8 cellular contexts compared by ENCODE assay signal in the genomic region with DNA sequence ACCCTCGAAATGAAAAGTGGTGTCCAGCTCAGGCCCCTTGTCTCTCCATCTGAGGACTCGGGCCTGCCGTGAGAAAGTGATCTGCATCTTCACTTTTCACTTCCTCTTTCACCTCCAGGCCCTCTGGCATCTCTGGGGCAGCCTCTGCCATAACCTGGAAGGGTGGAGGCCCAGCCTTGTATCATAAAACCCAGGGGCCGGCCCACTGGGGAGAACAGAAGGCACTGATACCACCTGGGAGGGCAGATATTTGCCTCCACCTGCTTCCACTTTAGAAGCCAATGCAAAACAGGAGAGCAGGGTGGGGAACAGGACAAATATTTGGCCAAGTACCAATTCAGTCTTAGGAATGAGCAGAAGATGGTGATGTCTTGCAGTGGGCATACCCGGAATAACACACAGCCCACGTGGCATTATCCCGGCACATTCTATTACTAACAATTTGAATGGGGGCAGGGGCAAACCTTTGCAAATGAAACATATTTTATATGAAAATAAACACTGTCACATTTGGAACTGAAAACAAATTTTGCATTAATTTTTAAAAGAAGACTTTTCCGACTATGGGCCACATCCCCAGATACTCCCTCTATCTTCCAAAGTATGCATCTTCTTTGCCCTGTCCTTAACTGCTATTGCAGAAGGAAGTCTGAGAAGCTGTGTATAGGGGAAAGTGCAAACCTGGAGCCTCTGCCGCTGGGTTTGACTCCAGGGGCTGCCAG.
DNase-seq lines count a peak whose midpoint lies in the region; ATAC-seq and TF ChIP-seq lines count a peak whose summit lies in the region.

No MANE protein-coding gene starts in this region.

- in situ Hi-C loops in GM23248 (cut with MboI), result no loop called here

- no peak overlapping the region for H3K4me2 ChIP-seq in GM23248 (ENCODE audit: unreplicated experiment)

- H4K20me1 ChIP-seq in GM23248 (ENCODE audit: insufficient read depth), result no peaks in the 10 kb centered on the region

- H2AFZ ChIP-seq in GM23248, result no peak overlapping the region

- H3K4me3 Mint-ChIP-seq in activated CD8-positive, alpha-beta T cell treated with anti-CD3 and anti-CD28 coated beads, Interleukin-2, amount 10 ng/mL, durations not matched to agents 7 days and 5 days, result no peak overlapping the region

- TF ChIP-seq CTCF in right atrium auricular region (IDR thresholded peaks at IDR 0.05), result peak in 1 of 2 donors; percentile 37

- no peaks in the 10 kb centered on the region for H3K27me3 Mint-ChIP-seq in activated CD8-positive, alpha-beta T cell treated with anti-CD3 and anti-CD28 coated beads, Interleukin-2, amount 10 ng/mL, durations not matched to agents 7 days and 5 days (ENCODE audit: low read depth)

- H3K79me2 ChIP-seq in GM23248 (ENCODE audit: insufficient read depth), result no peaks in the 10 kb centered on the region

- H3K4me3 ChIP-seq in right atrium auricular region (no peak overlapping the region), GM23248 (no peak overlapping the region)

- POLR2A ChIA-PET in activated CD8-positive, alpha-beta T cell treated with anti-CD3 and anti-CD28 coated beads, Interleukin-2, amount 10 ng/mL, durations not matched to agents 7 days and 5 days (lab: Charles Lee), result no interaction called here

- no peak overlapping the region for H3K9ac ChIP-seq in GM23248

- CTCF ChIA-PET in activated CD8-positive, alpha-beta T cell treated with anti-CD3 and anti-CD28 coated beads, Interleukin-2, amount 10 ng/mL, durations not matched to agents 7 days and 5 days (lab: Charles Lee), result no interaction called here

- no peaks in the 10 kb centered on the region for H3F3A ChIP-seq in GM23248 (ENCODE audit: insufficient read depth)

- H3K36me3 Mint-ChIP-seq in activated CD8-positive, alpha-beta T cell treated with anti-CD3 and anti-CD28 coated beads, Interleukin-2, amount 10 ng/mL, durations not matched to agents 7 days and 5 days (ENCODE audit: low read depth), result no peaks in the 10 kb centered on the region

- H3K9me3 Mint-ChIP-seq in activated CD8-positive, alpha-beta T cell treated with anti-CD3 and anti-CD28 coated beads, Interleukin-2, amount 10 ng/mL, durations not matched to agents 7 days and 5 days (ENCODE audit: insufficient read depth), result no peaks in the 10 kb centered on the region

- H3K27ac Mint-ChIP-seq in activated CD8-positive, alpha-beta T cell treated with anti-CD3 and anti-CD28 coated beads, Interleukin-2, amount 10 ng/mL, durations not matched to agents 7 days and 5 days, result no peak overlapping the region

- H3K27me3 ChIP-seq in right atrium auricular region (no peaks in the 10 kb centered on the region), GM23248 (replicated peaks; ENCODE audit: insufficient read depth) (no peaks in the 10 kb centered on the region)

- DNase-seq in NCI-H526 (lab: John Stamatoyannopoulos, UW) (peak; percentile 72 to 94), right atrium auricular region (ENCODE audit: low spot score) (no peak), iPS-NIHi7 (ENCODE audit: extremely low spot score) (no peak), GM23248 (no peak)
- no peak for DNase-seq in stimulated activated CD4-positive, alpha-beta T cell treated with anti-CD3 and anti-CD28 coated beads, Interleukin-2, amount 100 ng/mL, for 48 hours
- DNase-seq in activated CD8-positive, alpha-beta T cell treated with anti-CD3 and anti-CD28 coated beads, Interleukin-2, amount 10 ng/mL, durations not matched to agents 7 days and 5 days, result no peak

- H3K27ac ChIP-seq in right atrium auricular region, result peak overlapping the region; percentile 82 to 83
- H3K27ac ChIP-seq in GM23248, result no peak overlapping the region

- peak; percentile 82 for ATAC-seq in GM18870 (IDR thresholded peaks at IDR 0.05; ENCODE audit: unreplicated experiment)
- peak; percentile 80 for ATAC-seq in HG02759 (IDR thresholded peaks at IDR 0.05; ENCODE audit: unreplicated experiment)
- ATAC-seq in activated CD8-positive, alpha-beta T cell treated with anti-CD3 and anti-CD28 coated beads, Interleukin-2, amount 10 ng/mL, durations not matched to agents 7 days and 5 days, result no peak

- H3K4me1 ChIP-seq in right atrium auricular region, result peaks cover 0 to 74% of the 10 kb centered on the region in 2 donors
- peaks cover 5% of the 10 kb centered on the region; the same call in 1 of the 2 replicates for H3K4me1 ChIP-seq in GM23248 (ENCODE audit: insufficient read depth)

- H3K9me2 ChIP-seq in GM23248 (ENCODE audit: insufficient read depth), result no peaks in the 10 kb centered on the region

- peaks cover 13% of the 10 kb centered on the region for H3K4me1 Mint-ChIP-seq in activated CD8-positive, alpha-beta T cell treated with anti-CD3 and anti-CD28 coated beads, Interleukin-2, amount 10 ng/mL, durations not matched to agents 7 days and 5 days (ENCODE audit: low read depth)

- H3K36me3 ChIP-seq in right atrium auricular region, result no peaks in the 10 kb centered on the region
- no peaks in the 10 kb centered on the region for H3K36me3 ChIP-seq in GM23248 (ENCODE audit: low read depth)

- 83% methylated on average over 9 of the region's 9 CpGs for WGBS in GM23248 (ENCODE audit: low coverage in 1 of 2, low lambda C conversion rate in 2 of 2, missing lambda C conversion rate in 2 of 2), 2 experiments

- H3K9me3 ChIP-seq in right atrium auricular region (no peaks in the 10 kb centered on the region), GM23248 (ENCODE audit: low read depth) (no peaks in the 10 kb centered on the region)

Comparison
In these comparisons a context has a peak if more than half of its experiments do, and no peak if none do; other contexts are left out.
1. DNase-seq: peak in NCI-H526 (2 of 2); none in right atrium auricular region (single experiment), stimulated activated CD4-positive, alpha-beta T cell treated with anti-CD3 and anti-CD28 coated beads, Interleukin-2, amount 100 ng/mL, for 48 hours (0 of 2), activated CD8-positive, alpha-beta T cell treated with anti-CD3 and anti-CD28 coated beads, Interleukin-2, amount 10 ng/mL, durations not matched to agents 7 days and 5 days (single experiment), iPS-NIHi7 (single experiment) and GM23248 (single experiment).